8 cellular contexts compared by ENCODE assay signal in genomic region chr11:130861902-130862552, GRCh38. TPM values are rescaled to one million over a fixed set of nuclear protein-coding genes. Genes with fewer than 3 reads are reported as not detected.
A peak's percentile ranks its signal among the peaks of the same experiment; 100 is the strongest.
DNase-seq lines count a peak whose midpoint lies in the region; ATAC-seq and TF ChIP-seq lines count a peak whose summit lies in the region.

No MANE protein-coding gene starts in this region.

- H3K4me1 ChIP-seq in lower lobe of right lung: peaks cover 9% of the 10 kb centered on the region

- peak; percentile 94 for ATAC-seq in CD4-positive, alpha-beta T cell (ENCODE audit: poor library complexity)
- ATAC-seq in GM19463 (IDR thresholded peaks at IDR 0.05; ENCODE audit: unreplicated experiment): peak; percentile 83
- ATAC-seq in HG03571 (IDR thresholded peaks at IDR 0.05; ENCODE audit: unreplicated experiment): peak; percentile 70
- peak; percentile 87 to 93 for ATAC-seq in lower lobe of right lung

- no peaks in the 10 kb centered on the region for H3K9me3 Mint-ChIP-seq in CD4-positive, alpha-beta T cell

- no peaks in the 10 kb centered on the region for H3K36me3 ChIP-seq in lower lobe of right lung

- H3K36me3 Mint-ChIP-seq in CD4-positive, alpha-beta T cell (ENCODE audit: low read depth): no peaks in the 10 kb centered on the region

- peak; percentile 100 for TF ChIP-seq CTCF in CD4-positive, alpha-beta T cell (IDR thresholded peaks at IDR 0.05)
- TF ChIP-seq CTCF in dorsolateral prefrontal cortex (IDR thresholded peaks at IDR 0.05 in 54 of 56, conservative IDR thresholded peaks at IDR 0.05 in 2 of 56; ENCODE audit: low read depth in 1 of 56, partially characterized antibody in 56 of 56) (peak; percentile 97 to 100 (median 100)), lower lobe of right lung (IDR thresholded peaks at IDR 0.05) (peak; percentile 100)

- H3K27me3 Mint-ChIP-seq in CD4-positive, alpha-beta T cell: peaks cover 4% of the 10 kb centered on the region

- CTCF ChIA-PET in CD4-positive, alpha-beta T cell (lab: Charles Lee): interaction anchor here (0.6 to 2.8 kb wide), 22 partner anchors 10 to 649 kb away, joined by 3 to 13 read pairs (median 4); partner anchors contain the start of gene SNX19

- H3K9me3 ChIP-seq in CD4-positive, alpha-beta T cell (ENCODE audit: control insufficient read depth, low read length): no peaks in the 10 kb centered on the region
- H3K9me3 ChIP-seq in lower lobe of right lung: no peaks in the 10 kb centered on the region

- intact Hi-C loops in CD4-positive, alpha-beta T cell (cut with DNase I, micrococcal nuclease): loop anchor here (1.0 kb wide), 4 partner anchors 427 to 649 kb away; no protein-coding TSS in a partner anchor
- intact Hi-C loops in dorsolateral prefrontal cortex (cut with DNase I) (loop anchor here (1.0 to 10.0 kb wide), 8 partner anchors 32 to 650 kb away; no protein-coding TSS in a partner anchor), lower lobe of right lung (cut with DNase I) (loop anchor here (5.0 kb wide), 1 partner anchor 430 kb away; no protein-coding TSS in a partner anchor)

- H3K27ac Mint-ChIP-seq in CD4-positive, alpha-beta T cell: no peak overlapping the region

- DNase-seq in CD4-positive, alpha-beta T cell: peak; percentile 73 to 87 (median 82)
- DNase-seq in NCI-H748 treated with DMSO at 0.1 percent for 48 hours (lab: John Stamatoyannopoulos, UW) (peak; percentile 73), dorsolateral prefrontal cortex (peak; percentile 87 to 95 (median 92)), lower lobe of right lung (peak; percentile 94)
- peak; percentile 79 to 83 for DNase-seq in activated CD4-positive, alpha-beta T cell treated with anti-CD3 and anti-CD28 coated beads, Interleukin-2, amount 50 U/mL, for 4 hours
- DNase-seq in stimulated activated CD4-positive, alpha-beta T cell treated with anti-CD3 and anti-CD28 coated beads, TNF-alpha, amount 100 ng/mL, for 48 hours (ENCODE audit: low read depth in 3 of 3): peak; percentile 76 to 87 (median 83)

- H3K4me3 ChIP-seq in dorsolateral prefrontal cortex (peak overlapping the region in 57 of 59 donors; percentile 4 to 65 (median 45)), lower lobe of right lung (no peak overlapping the region)

- no peaks in the 10 kb centered on the region for H3K27me3 ChIP-seq in CD4-positive, alpha-beta T cell (ENCODE audit: control insufficient read depth, insufficient read depth, low read length)
- H3K27me3 ChIP-seq in dorsolateral prefrontal cortex (no peaks in the 10 kb centered on the region), lower lobe of right lung (ENCODE audit: low read depth) (no peaks in the 10 kb centered on the region)

- H3K4me1 Mint-ChIP-seq in CD4-positive, alpha-beta T cell (ENCODE audit: low read depth): no peaks in the 10 kb centered on the region

- H3K4me3 Mint-ChIP-seq in CD4-positive, alpha-beta T cell: no peak overlapping the region

- H3K27ac ChIP-seq in CD4-positive, alpha-beta T cell (ENCODE audit: low read depth, low read length): no peak overlapping the region
- H3K27ac ChIP-seq in dorsolateral prefrontal cortex (peak overlapping the region in 12 of 59 donors; percentile 6 to 79 (median 41)), lower lobe of right lung (no peak overlapping the region)

- POLR2A ChIA-PET in CD4-positive, alpha-beta T cell (lab: Charles Lee): no interaction called here

RNA-seq across cellular contexts. Expression of gene SNX19, which starts 54.3 kb away (rescaled TPM):
- total RNA-seq in CD4-positive, alpha-beta T cell: 10 to 100 TPM; 41.2 to 43.8 TPM
- total RNA-seq in dorsolateral prefrontal cortex (100 to 1,000 TPM in 41 of 120 experiments, 10 to 100 TPM in 79; 61.4 to 132 (median 93.3) TPM), lower lobe of right lung (67.4 TPM)
